Comparison of ENCODE assay signal across 8 cellular contexts in the genomic region with DNA sequence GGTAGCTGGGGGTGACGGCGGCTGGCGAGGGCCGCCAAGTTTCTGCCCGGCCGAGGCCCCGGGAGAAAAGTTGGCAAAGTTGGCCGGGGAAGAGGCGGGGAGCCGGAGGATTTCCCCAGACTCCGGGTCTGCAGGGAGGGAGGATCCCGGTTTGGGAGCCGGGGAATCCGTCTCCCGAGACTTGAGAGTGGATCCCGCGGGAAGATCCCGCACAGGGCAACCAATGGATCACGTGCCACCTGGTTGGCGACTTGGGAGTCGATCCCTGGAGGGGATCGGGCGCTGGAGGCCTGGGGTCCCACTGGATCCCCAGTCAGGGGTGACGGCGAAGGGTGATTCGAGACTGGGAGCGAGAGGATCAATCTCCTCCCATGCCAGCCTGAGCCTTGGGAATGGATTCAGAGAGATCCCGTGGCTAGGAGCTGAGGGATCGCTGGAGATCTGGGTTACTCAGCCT. TPM values are rescaled to one million over a fixed set of nuclear protein-coding genes. Genes with fewer than 3 reads are reported as not detected.
DNase-seq lines count a peak whose midpoint lies in the region; ATAC-seq and TF ChIP-seq lines count a peak whose summit lies in the region.

No MANE protein-coding gene starts in this region.

- H3K9me3 Mint-ChIP-seq in T-cell, result no peaks in the 10 kb centered on the region

- TF ChIP-seq POLR2A in vagina (IDR thresholded peaks at IDR 0.05), result no peak

- H3K36me3 ChIP-seq in H7 (replicated peaks; ENCODE audit: control insufficient read depth, insufficient read depth, low read length) (no peaks in the 10 kb centered on the region), muscle layer of duodenum (ENCODE audit: control insufficient read depth in 1 of 2, insufficient read depth in 2 of 2, low read length in 2 of 2) (no peaks in the 10 kb centered on the region), vagina (no peaks in the 10 kb centered on the region)

- POLR2A ChIA-PET in T-cell (lab: Charles Lee), result no interaction called here

- H3K4me1 Mint-ChIP-seq in T-cell, result peaks cover 12 to 26% (median 14%) of the 10 kb centered on the region in 3 donors

- H3K4me3 ChIP-seq in AG09309 (ENCODE audit: control insufficient read depth, low read depth, low read length), result peak overlapping the region; percentile 38
- H3K4me3 ChIP-seq in H7 (ENCODE audit: insufficient read depth, low read depth, low read length), result peak overlapping the region; percentile 74
- peak overlapping the region; percentile 92 for H3K4me3 ChIP-seq in epithelial cell of proximal tubule (ENCODE audit: low read depth, low read length)
- peak overlapping the region; percentile 83 to 86 for H3K4me3 ChIP-seq in muscle layer of duodenum (ENCODE audit: low read depth in 1 of 2, low read length in 2 of 2)
- peak overlapping the region; percentile 79 to 81 for H3K4me3 ChIP-seq in vagina

- CTCF ChIA-PET in T-cell (lab: Charles Lee), result no interaction called here

- intact Hi-C loops in vagina (cut with DNase I), result loop anchor here (5.0 kb wide), 1 partner anchor 94 kb away; no protein-coding TSS in a partner anchor

- no peak for ATAC-seq in T-cell (replicated peaks in 1 of 4)
- ATAC-seq in GM21423 (IDR thresholded peaks at IDR 0.05; ENCODE audit: unreplicated experiment), result no peak
- ATAC-seq in GM19395 (IDR thresholded peaks at IDR 0.05; ENCODE audit: unreplicated experiment), result no peak

- H3K9me3 ChIP-seq in muscle layer of duodenum (ENCODE audit: control insufficient read depth in 1 of 2, low read length in 2 of 2), result no peaks in the 10 kb centered on the region
- H3K9me3 ChIP-seq in vagina, result no peaks in the 10 kb centered on the region

- peak overlapping the region; percentile 63 to 82 (median 71) for H3K4me3 Mint-ChIP-seq in T-cell

- DNase-seq in AG09309 (ENCODE audit: low read depth) (no peak), H7 (peak; percentile 90), T-cell (peak in 3 of 34 experiments; percentile 1 to 7 (median 6)), epithelial cell of proximal tubule (ENCODE audit: low read depth) (no peak), vagina (ENCODE audit: extremely low spot score in 2 of 2) (no peak)

- H3K27ac Mint-ChIP-seq in T-cell, result peak overlapping the region in 1 of 2 donors; percentile 43

- no peaks in the 10 kb centered on the region for H3K36me3 Mint-ChIP-seq in T-cell

- TF ChIP-seq CTCF in AG09309 (IDR thresholded peaks at IDR 0.05; ENCODE audit: control insufficient read depth, insufficient read depth, low read depth, low read length, missing control alignments), result no peak
- TF ChIP-seq CTCF in epithelial cell of proximal tubule (conservative IDR thresholded peaks at IDR 0.05; ENCODE audit: low read depth, low read length), result no peak
- TF ChIP-seq CTCF in vagina (IDR thresholded peaks at IDR 0.05), result no peak

- H3K4me1 ChIP-seq in muscle layer of duodenum (ENCODE audit: control insufficient read depth in 1 of 2, insufficient read depth in 2 of 2, low read length in 2 of 2), result peaks cover 5 to 9% of the 10 kb centered on the region in 2 donors
- H3K4me1 ChIP-seq in vagina, result peaks cover 22% of the 10 kb centered on the region

- H3K27me3 Mint-ChIP-seq in T-cell, result peaks cover 50 to 58% of the 10 kb centered on the region in 2 donors

- H3K27ac ChIP-seq in muscle layer of duodenum (ENCODE audit: low read length) (peak overlapping the region; percentile 91), vagina (peak overlapping the region; percentile 84)

- H3K27me3 ChIP-seq in H7 (ENCODE audit: control insufficient read depth, insufficient read depth, low read length), result no peaks in the 10 kb centered on the region; the same call in 1 of the 2 replicates
- H3K27me3 ChIP-seq in muscle layer of duodenum (ENCODE audit: low read depth, low read length), result no peaks in the 10 kb centered on the region
- H3K27me3 ChIP-seq in vagina, result no peaks in the 10 kb centered on the region

RNA-seq across cellular contexts. Expression of a gene that starts 0.3 kb away (rescaled TPM):
- 7.3 and 9.2 TPM in 2 replicates for total RNA-seq in H7 (2014; rRNA removed; shearing (Covaris generic))
- total RNA-seq in T-cell (10 to 100 TPM in 2 of 5 donors, 1 to 10 TPM in 3; 5.1 to 20.3 (median 9.0) TPM), epithelial cell of proximal tubule (9.0 and 14.1 TPM in 2 replicates), vagina (54.0 TPM)

RNA-seq across cellular contexts. Expression of a gene that starts 6.4 kb away (rescaled TPM):
- not detected in 2 replicates for total RNA-seq in H7 (2014; rRNA removed; shearing (Covaris generic))
- total RNA-seq in T-cell, result not detected
- not detected in 2 replicates for total RNA-seq in epithelial cell of proximal tubule
- not detected for total RNA-seq in vagina

Comparison
In these comparisons a context has a peak if more than half of its experiments do, and no peak if none do; other contexts are left out.
1. H3K4me3 ChIP-seq: peak in every context shown above with its lines; median percentile 92 in epithelial cell of proximal tubule; 84 in muscle layer of duodenum; 80 in vagina; 74 in H7; 38 in AG09309.